8 cellular contexts compared by ENCODE assay signal in genomic region chr17:57114085-57114673, GRCh38. TPM values are rescaled to one million over a fixed set of nuclear protein-coding genes. Genes with fewer than 3 reads are reported as not detected.
DNase-seq lines count a peak whose midpoint lies in the region; ATAC-seq and TF ChIP-seq lines count a peak whose summit lies in the region.

No MANE protein-coding gene starts in this region.

- peaks cover 0 to 4% (median 0%) of the 10 kb centered on the region in 3 donors for H3K4me1 Mint-ChIP-seq in CD8-positive, alpha-beta memory T cell

- peaks cover 12 to 82% (median 20%) of the 10 kb centered on the region in 3 donors for H3K36me3 Mint-ChIP-seq in CD8-positive, alpha-beta memory T cell

- H3K36me3 ChIP-seq in CD8-positive, alpha-beta memory T cell (ENCODE audit: insufficient read depth, low read length) = peaks cover 45% of the 10 kb centered on the region
- peaks cover 11% of the 10 kb centered on the region for H3K36me3 ChIP-seq in breast epithelium

- ATAC-seq in HG03521 (IDR thresholded peaks at IDR 0.05; ENCODE audit: unreplicated experiment) = no peak
- no peak for ATAC-seq in HG03571 (IDR thresholded peaks at IDR 0.05; ENCODE audit: unreplicated experiment)

- H3K27me3 Mint-ChIP-seq in CD8-positive, alpha-beta memory T cell = no peaks in the 10 kb centered on the region

- intact Hi-C loops in breast epithelium (cut with DNase I; ENCODE audit: low total_unique reads) = no loop called here

- no peak overlapping the region for H3K4me3 Mint-ChIP-seq in CD8-positive, alpha-beta memory T cell

- POLR2A ChIA-PET in CD8-positive, alpha-beta memory T cell (lab: Charles Lee) = no interaction called here
- POLR2A ChIA-PET in HEK293T (lab: Yijun Ruan, JAX) = no interaction called here

- H3K9me3 Mint-ChIP-seq in CD8-positive, alpha-beta memory T cell = no peaks in the 10 kb centered on the region

- H3K27ac ChIP-seq in CD8-positive, alpha-beta memory T cell (ENCODE audit: low read depth, low read length) = no peak overlapping the region
- peak overlapping the region; percentile 3 to 44 for H3K27ac ChIP-seq in breast epithelium

- peak overlapping the region in 2 of 8 donors; percentile 47 to 51 for H3K27ac Mint-ChIP-seq in CD8-positive, alpha-beta memory T cell

- no peaks in the 10 kb centered on the region for H3K9me3 ChIP-seq in CD8-positive, alpha-beta memory T cell (ENCODE audit: low read length)
- H3K9me3 ChIP-seq in breast epithelium = no peaks in the 10 kb centered on the region

- TF ChIP-seq POLR2A in breast epithelium (IDR thresholded peaks at IDR 0.05) = no peak

- no peaks in the 10 kb centered on the region for H3K27me3 ChIP-seq in CD8-positive, alpha-beta memory T cell (ENCODE audit: insufficient read depth, low read length, poor library complexity, severe bottlenecking)
- H3K27me3 ChIP-seq in breast epithelium = no peaks in the 10 kb centered on the region

- peak; percentile 30 to 71 (median 52) for DNase-seq in CD8-positive, alpha-beta memory T cell
- DNase-seq in HEK293T (ENCODE audit: extremely low spot score) = peak; percentile 88
- DNase-seq in breast epithelium (ENCODE audit: low spot score in 2 of 2) = no peak
- peak; percentile 43 to 57 for DNase-seq in lung microvascular endothelial cell (ENCODE audit: low read depth in 2 of 2)
- DNase-seq in stimulated activated CD8-positive, alpha-beta memory T cell treated with anti-CD3 and anti-CD28 coated beads, Interleukin-4, amount 100 ng/mL, for 4 hours (ENCODE audit: low read depth in 2 of 2, low spot score in 1 of 2) = peak; percentile 10 to 54

- TF ChIP-seq CTCF in WI38 (IDR thresholded peaks at IDR 0.05; ENCODE audit: low read depth, low read length) (peak; percentile 96), breast epithelium (IDR thresholded peaks at IDR 0.05) (peak; percentile 46 to 62 (median 58))

- CTCF ChIA-PET in CD8-positive, alpha-beta memory T cell (lab: Charles Lee) = interaction anchor here (0.7 to 1.0 kb wide), 4 partner anchors 9 to 168 kb away, joined by 3 to 4 read pairs (median 3); no protein-coding TSS in a partner anchor
- CTCF ChIA-PET in HEK293T (lab: Yijun Ruan, JAX) = interaction anchor here (0.6 to 0.9 kb wide), 3 partner anchors 105 to 652 kb away, joined by 3 to 5 read pairs (median 3); no protein-coding TSS in a partner anchor

- no peak overlapping the region for H3K4me3 ChIP-seq in CD8-positive, alpha-beta memory T cell (ENCODE audit: low read length)
- H3K4me3 ChIP-seq in WI38 (ENCODE audit: low read depth, low read length) (no peak overlapping the region), breast epithelium (no peak overlapping the region)

- no peaks in the 10 kb centered on the region for H3K4me1 ChIP-seq in CD8-positive, alpha-beta memory T cell (ENCODE audit: insufficient read depth, low read length)
- H3K4me1 ChIP-seq in breast epithelium = peaks cover 0 to 15% of the 10 kb centered on the region in 2 donors

TF ChIP-seq in HEK293T, 16 proteins besides CTCF, POLR2A, EP300 and RAD21:
- TF ChIP-seq ARNT (IDR thresholded peaks at IDR 0.05) = no peak
- no peak for TF ChIP-seq LEF1 (IDR thresholded peaks at IDR 0.05; ENCODE audit: borderline replicate concordance)
- TF ChIP-seq HDGF (IDR thresholded peaks at IDR 0.05; ENCODE audit: borderline replicate concordance) = 0 out of 2 replicates have a peak, but pooled peaks have one; percentile 52

RNA-seq across cellular contexts. Expression of gene AKAP1, which starts 29.1 kb away (rescaled TPM):
- total RNA-seq in CD8-positive, alpha-beta memory T cell = 10 to 100 TPM; 48.2 to 49.7 TPM
- polyA plus RNA-seq in CD8-positive, alpha-beta memory T cell = 22.2 TPM
- total RNA-seq in breast epithelium = 10 to 100 TPM; 38.1 to 87.7 (median 63.9) TPM
- 17.2 and 21.2 TPM in 2 replicates for total RNA-seq in lung microvascular endothelial cell

Comparison
In these comparisons a context has a peak if more than half of its experiments do, and no peak if none do; other contexts are left out.
1. DNase-seq: peak in CD8-positive, alpha-beta memory T cell (5 of 5), HEK293T (single experiment), lung microvascular endothelial cell (2 of 2) and stimulated activated CD8-positive, alpha-beta memory T cell treated with anti-CD3 and anti-CD28 coated beads, Interleukin-4, amount 100 ng/mL, for 4 hours (2 of 2); none in breast epithelium (0 of 2).